21 cellular contexts compared by ENCODE assay signal in genomic region chr1:23123528-23123927, GRCh38. TPM values are rescaled to one million over a fixed set of nuclear protein-coding genes. Genes with fewer than 3 reads are reported as not detected.
DNase-seq lines count a peak whose midpoint lies in the region; ATAC-seq, FAIRE-seq and TF ChIP-seq lines count a peak whose summit lies in the region.
"Had no signal": no experiment of that assay in that cellular context is flagged by ENCODE, and none has a peak within 500 bp of the region (broad histone marks: within the 10 kb centered on the region; RNA-seq: fewer than 3 reads in every experiment).

No MANE protein-coding gene starts in this region.

- FAIRE-seq in GM12878 (lab: Jason Lieb, UNC): no peak
- FAIRE-seq in HepG2 (lab: Jason Lieb, UNC): peak; percentile 37
- FAIRE-seq: colon had no signal

- CTCF ChIA-PET in GM12878 (lab: Yijun Ruan, JAX) (interaction anchor here (1.2 to 5.4 kb wide), 3 partner anchors 38 to 60 kb away, joined by 3 to 42 read pairs (median 7); no protein-coding TSS in a partner anchor), HepG2 (lab: Yijun Ruan, JAX; ENCODE audit: low intra/inter-chr PET ratio, low total read pairs) (no interaction called here), PC-9 (lab: Charles Lee) (no interaction called here)

- H2AFZ ChIP-seq in GM12878 (ENCODE audit: control insufficient read depth, low read depth, low read length) (no peak overlapping the region), HepG2 (ENCODE audit: low read length) (no peak overlapping the region), PC-9 (no peak overlapping the region)
- H2AFZ ChIP-seq: GM23248, parathyroid adenoma had no signal

- H3F3A ChIP-seq in PC-9 (ENCODE audit: insufficient read depth, low read depth): peaks cover 6% of the 10 kb centered on the region; the same call in 1 of the 2 replicates

- TF ChIP-seq EP300 in GM12878 (IDR thresholded peaks at IDR 0.05; ENCODE audit: borderline replicate concordance in 1 of 2, control insufficient read depth in 1 of 2, low read depth in 2 of 2, low read length in 2 of 2) (no peak), HepG2 (IDR thresholded peaks at IDR 0.05; ENCODE audit: low read depth in 2 of 2, low read length in 2 of 2) (no peak), HepG2 (CRISPR knock-in tag; IDR thresholded peaks at IDR 0.05; ENCODE audit: borderline replicate concordance) (no peak)

- TF ChIP-seq CTCF in Peyer's patch (IDR thresholded peaks at IDR 0.05): no peak
- TF ChIP-seq CTCF in GM12878 (IDR thresholded peaks at IDR 0.05 in 2 of 3, conservative IDR thresholded peaks at IDR 0.05 in 1 of 3; ENCODE audit: control insufficient read depth in 2 of 3, extremely low read depth in 1 of 3, insufficient read depth in 1 of 3, low read depth in 3 of 3, low read length in 3 of 3): no peak
- no peak for TF ChIP-seq CTCF in HepG2 (CRISPR knock-in tag; IDR thresholded peaks at IDR 0.05)
- no peak for TF ChIP-seq CTCF in PC-9 (conservative IDR thresholded peaks at IDR 0.05)

- H3K4me3 ChIP-seq in Peyer's patch (no peak overlapping the region), GM12878 (no peak overlapping the region), HepG2 (replicated peaks in 1 of 3; ENCODE audit: insufficient read depth in 1 of 3, low read depth in 2 of 3, low read length in 3 of 3) (no peak overlapping the region), PC-9 (no peak overlapping the region)
- H3K4me3 ChIP-seq: GM23248, right atrium auricular region, upper lobe of right lung had no signal

- RAD21 ChIA-PET in GM12878 (lab: Charles Lee; ENCODE audit: unreplicated experiment): interaction anchor here (0.7 kb wide), 2 partner anchors 10 to 40 kb away, joined by 3 to 5 read pairs; no protein-coding TSS in a partner anchor

- H3K4me1 ChIP-seq in Peyer's patch: peaks cover 0 to 55% (median 5%) of the 10 kb centered on the region in 4 donors
- peaks cover 29% of the 10 kb centered on the region for H3K4me1 ChIP-seq in GM12878 (ENCODE audit: control insufficient read depth, insufficient read depth, low read length)
- peaks cover 71% of the 10 kb centered on the region for H3K4me1 ChIP-seq in HepG2 (ENCODE audit: insufficient read depth, low read length)
- peaks cover 16% of the 10 kb centered on the region for H3K4me1 ChIP-seq in PC-9 (replicated peaks; ENCODE audit: insufficient read depth)

- no peak for TF ChIP-seq POLR2A in Peyer's patch (IDR thresholded peaks at IDR 0.05)
- no peak for TF ChIP-seq POLR2A in GM12878 (IDR thresholded peaks at IDR 0.05; ENCODE audit: low read depth, low read length)
- TF ChIP-seq POLR2A in HepG2 (IDR thresholded peaks at IDR 0.05; ENCODE audit: insufficient read depth in 1 of 2, low read depth in 2 of 2, low read length in 2 of 2): no peak

- H3K27me3 ChIP-seq in Peyer's patch (no peaks in the 10 kb centered on the region), GM12878 (replicated peaks in 1 of 2; ENCODE audit: control insufficient read depth in 2 of 2, insufficient read depth in 2 of 2, low read length in 1 of 2) (no peaks in the 10 kb centered on the region), HepG2 (ENCODE audit: control insufficient read depth in 1 of 2, insufficient read depth in 2 of 2, low read length in 2 of 2) (no peaks in the 10 kb centered on the region), PC-9 (ENCODE audit: insufficient read depth, low read depth) (no peaks in the 10 kb centered on the region)
- H3K27me3 ChIP-seq: right atrium auricular region, upper lobe of right lung had no signal

- BruUV-seq in GM12878 (replicated peaks; lab: Mats Ljungman, UMichigan) (no TSS peak), HepG2 (replicated peaks; lab: Mats Ljungman, UMichigan) (no TSS peak), PC-9 (replicated peaks; lab: Mats Ljungman, UMichigan) (no TSS peak)

- H3K9me3 ChIP-seq in Peyer's patch (no peaks in the 10 kb centered on the region), GM12878 (replicated peaks; ENCODE audit: control insufficient read depth, insufficient read depth, low read length) (no peaks in the 10 kb centered on the region), HepG2 (ENCODE audit: low read length) (no peaks in the 10 kb centered on the region), PC-9 (ENCODE audit: insufficient read depth, low read depth) (no peaks in the 10 kb centered on the region)
- H3K9me3 ChIP-seq: right atrium auricular region, upper lobe of right lung had no signal

- ATAC-seq in GM12878: peak; percentile 23; the same call in 1 of the 3 replicates
- peak; percentile 79 for ATAC-seq in HepG2
- ATAC-seq in GM18511 (IDR thresholded peaks at IDR 0.05; ENCODE audit: unreplicated experiment): no peak
- ATAC-seq: activated CD8-positive, alpha-beta memory T cell treated with anti-CD3 and anti-CD28 coated beads, Interleukin-2, amount 10 ng/mL, durations not matched to agents 7 days and 5 days; PC-3; upper lobe of right lung had no signal

- in situ Hi-C loops in GM12878 (cut with MboI) (no loop called here), HepG2 (cut with HindIII; ENCODE audit: extremely low pct_ligation_motif_present, low pct_unique_long_range_greater_than_20kb) (no loop called here)

- H4K20me1 ChIP-seq in GM12878 (ENCODE audit: control insufficient read depth, insufficient read depth) (no peaks in the 10 kb centered on the region), HepG2 (ENCODE audit: insufficient read depth, low read length) (no peaks in the 10 kb centered on the region), PC-9 (ENCODE audit: insufficient read depth) (no peaks in the 10 kb centered on the region)

- TF ChIP-seq RAD21 in GM12878 (IDR thresholded peaks at IDR 0.05; ENCODE audit: insufficient read depth, low read depth, low read length) (no peak), HepG2 (CRISPR knock-in tag; IDR thresholded peaks at IDR 0.05) (no peak)

- H3K79me2 ChIP-seq in GM12878 (ENCODE audit: control insufficient read depth, insufficient read depth, low read length) (peaks cover 22% of the 10 kb centered on the region), HepG2 (ENCODE audit: insufficient read depth, low read length) (peaks cover 64% of the 10 kb centered on the region), PC-9 (ENCODE audit: low read depth) (peaks cover 66% of the 10 kb centered on the region)

- POLR2A ChIA-PET in GM12878 (lab: Charles Lee) (interaction anchor here (0.7 to 1.2 kb wide), 5 partner anchors 13 to 406 kb away, joined by 3 to 5 read pairs (median 4); no protein-coding TSS in a partner anchor), HepG2 (lab: Yijun Ruan, JAX) (interaction anchor here (0.8 kb wide), 1 partner anchor 9 kb away, joined by 3 read pairs; no protein-coding TSS in a partner anchor), PC-9 (lab: Charles Lee; ENCODE audit: unreplicated experiment) (interaction anchor here (0.7 kb wide), 1 partner anchor 451 kb away, joined by 4 read pairs; no protein-coding TSS in a partner anchor)

- H3K36me3 ChIP-seq in Peyer's patch (no peaks in the 10 kb centered on the region), GM12878 (ENCODE audit: control insufficient read depth in 2 of 2, insufficient read depth in 2 of 2, low read length in 1 of 2) (no peaks in the 10 kb centered on the region), HepG2 (replicated peaks in 1 of 2; ENCODE audit: control insufficient read depth in 1 of 2, insufficient read depth in 2 of 2, low read length in 2 of 2) (no peaks in the 10 kb centered on the region), PC-9 (ENCODE audit: low read depth) (no peaks in the 10 kb centered on the region)
- H3K36me3 ChIP-seq: right atrium auricular region, upper lobe of right lung had no signal

- H3K4me2 ChIP-seq in GM12878 (ENCODE audit: control insufficient read depth, insufficient read depth) (no peak overlapping the region), HepG2 (ENCODE audit: low read depth, low read length) (peak overlapping the region; percentile 65), PC-9 (no peak overlapping the region)

- DNase-seq in Peyer's patch: no peak
- no peak for DNase-seq in GM12878 (ENCODE audit: low read depth, low spot score)
- DNase-seq in HepG2 (ENCODE audit: low spot score): peak; percentile 33
- peak; percentile 68 for DNase-seq in renal cortical epithelial cell (ENCODE audit: low read depth)
- DNase-seq in stimulated activated CD4-positive, alpha-beta T cell treated with anti-CD3 and anti-CD28 coated beads, Interleukin-2, amount 100 ng/mL, for 48 hours: no peak
- no peak for DNase-seq in PC-9
- DNase-seq: activated CD4-positive, alpha-beta T cell treated with anti-CD3 and anti-CD28 coated beads, Interleukin-2, amount 50 U/mL, for 1 hour; activated CD8-positive, alpha-beta memory T cell treated with anti-CD3 and anti-CD28 coated beads, Interleukin-2, amount 10 ng/mL, durations not matched to agents 7 days and 5 days; activated naive CD4-positive, alpha-beta T cell treated with anti-CD3 and anti-CD28 coated beads, Interleukin-2, amount 10 ng/mL, durations not matched to agents 7 days and 5 days; effector CD8-positive, alpha-beta T cell; GM23248; head of caudate nucleus; kidney glomerular epithelial cell; NCI-H446 treated with DMSO at 0.1 percent for 48 hours; PC-3; stimulated activated CD4-positive, alpha-beta T cell treated with anti-CD3 and anti-CD28 coated beads, Interleukin-4, amount 100 ng/mL, for 1 hour; upper lobe of right lung had no signal

- no peaks in the 10 kb centered on the region for H3K9me2 ChIP-seq in PC-9 (ENCODE audit: insufficient read depth)

- H3K27ac ChIP-seq in Peyer's patch (peak overlapping the region in 3 of 4 donors; percentile 10 to 46 (median 24)), GM12878 (ENCODE audit: control insufficient read depth, insufficient read depth) (no peak overlapping the region), HepG2 (ENCODE audit: extremely low read length, insufficient read depth, low read length) (peak overlapping the region; percentile 21), PC-9 (no peak overlapping the region)
- H3K27ac ChIP-seq: GM23248, parathyroid adenoma, upper lobe of right lung had no signal

- H3K9ac ChIP-seq in GM12878 (ENCODE audit: control insufficient read depth, insufficient read depth, low read length) (no peak overlapping the region), HepG2 (ENCODE audit: insufficient read depth, low read depth, low read length) (no peak overlapping the region)
- H3K9ac ChIP-seq: GM23248, parathyroid adenoma had no signal

- SMC1A ChIA-PET in GM12878 (lab: Charles Lee; ENCODE audit: uncharacterized antibody, unreplicated experiment): interaction anchor here (0.6 to 17.6 kb wide), 7 partner anchors 8 to 1652 kb away, joined by 4 to 188 read pairs (median 5); no protein-coding TSS in a partner anchor

- intact Hi-C loops in GM12878 (cut with micrococcal nuclease; ENCODE audit: unreplicated experiment): no loop called here
- intact Hi-C loops in HepG2 (cut with micrococcal nuclease; ENCODE audit: unreplicated experiment): no loop called here
- intact Hi-C loops in PC-9 (cut with micrococcal nuclease; ENCODE audit: unreplicated experiment): no loop called here

RNA-seq across cellular contexts. Expression of gene LUZP1, which starts 45.1 kb away (rescaled TPM):
- total RNA-seq in Peyer's patch: 10 to 100 TPM; 38.8 to 92.8 (median 70.4) TPM
- total RNA-seq in GM12878 (2013; cell fraction: nucleolus; rRNA removed): 26.6 and 27.5 TPM in 2 replicates
- 13.8 and 15.5 TPM in 2 replicates for total RNA-seq in GM12878 (2014; rRNA removed)
- 17.1 and 17.5 TPM in 2 replicates for total RNA-seq in GM12878 (2014; rRNA removed; fragmentation: Illumina TruSeq; extraction: Trizol)
- total RNA-seq in GM12878 (2021): 24.0 and 24.8 TPM in 2 replicates
- polyA plus RNA-seq in GM12878 (2011; ENCODE audit: low read depth): 4.1 TPM
- polyA plus RNA-seq in GM12878 (2011; rRNA removed): 10.6 and 12.2 TPM in 2 replicates
- 8.2 and 8.4 TPM in 2 replicates for polyA plus RNA-seq in GM12878 (2011; cell fraction: cytosol; rRNA removed)
- 15.0 and 17.1 TPM in 2 replicates for polyA plus RNA-seq in GM12878 (2011; cell fraction: nucleus; rRNA removed)
- polyA plus RNA-seq in GM12878 (2012): 5.0 and 5.6 TPM in 2 replicates
- 19.7 and 22.8 TPM in 2 replicates for polyA plus RNA-seq in GM12878 (2014; fragmentation: Illumina TruSeq; extraction: Trizol)
- 10 to 100 TPM; 11.3 to 17.1 TPM for polyA plus RNA-seq in GM12878 (2014; fragmentation: Nextera tagmentation; extraction: Ambion mirVana)
- 11.3 and 11.7 TPM in 2 replicates for polyA plus RNA-seq in GM12878 (2014; rRNA removed)
- polyA plus RNA-seq in GM12878 (2016; fragmentation: Nextera tagmentation; extraction: Ambion mirVana): 10 to 100 TPM; 27.1 to 28.2 TPM
- 18.1 and 18.9 TPM in 2 replicates for polyA minus RNA-seq in GM12878 (2011; rRNA and poly(A)+ RNA removed)
- polyA minus RNA-seq in GM12878 (2011; cell fraction: cytosol; rRNA and poly(A)+ RNA removed): 5.2 and 6.7 TPM in 2 replicates
- 10.8 and 14.2 TPM in 2 replicates for polyA minus RNA-seq in GM12878 (2011; cell fraction: nucleus; rRNA and poly(A)+ RNA removed)
- total RNA-seq in HepG2 (2016; rRNA removed; fragmentation: Illumina TruSeq; extraction: Trizol): 12.7 and 21.5 TPM in 2 replicates
- 0.88 and 0.91 TPM in 2 replicates for total RNA-seq in HepG2 (2016; cell fraction: cytosol; rRNA removed; fragmentation: Illumina TruSeq; extraction: Trizol; ENCODE audit: low read depth)
- 12.1 and 20.0 TPM in 2 replicates for total RNA-seq in HepG2 (2016; cell fraction: insoluble cytoplasmic fraction; rRNA removed; fragmentation: Illumina TruSeq; extraction: Trizol)
- total RNA-seq in HepG2 (2016; cell fraction: membrane; rRNA removed; fragmentation: Illumina TruSeq; extraction: Trizol): 3.4 and 4.5 TPM in 2 replicates
- 14.6 and 16.0 TPM in 2 replicates for total RNA-seq in HepG2 (2016; cell fraction: nucleus; rRNA removed; fragmentation: Illumina TruSeq; extraction: Trizol)
- polyA plus RNA-seq in HepG2 (2011; rRNA removed): 6.9 and 7.2 TPM in 2 replicates
- polyA plus RNA-seq in HepG2 (2011; cell fraction: cytosol; rRNA removed): 4.6 and 5.4 TPM in 2 replicates
- polyA plus RNA-seq in HepG2 (2011; cell fraction: nucleus; rRNA removed): 10.9 and 11.8 TPM in 2 replicates
- polyA plus RNA-seq in HepG2 (2012): 8.0 and 9.5 TPM in 2 replicates
- 0.23 and 0.26 TPM in 2 replicates for polyA plus RNA-seq in HepG2 (2016; cell fraction: cytosol; fragmentation: Illumina TruSeq; extraction: Trizol; ENCODE audit: low read depth)
- polyA plus RNA-seq in HepG2 (2016; cell fraction: insoluble cytoplasmic fraction; fragmentation: Illumina TruSeq; extraction: Trizol; ENCODE audit: low read depth): 8.6 and 8.9 TPM in 2 replicates
- polyA plus RNA-seq in HepG2 (2016; cell fraction: membrane; fragmentation: Illumina TruSeq; extraction: Trizol; ENCODE audit: low read depth): 0.73 and 0.81 TPM in 2 replicates
- polyA plus RNA-seq in HepG2 (2016; cell fraction: nucleus; fragmentation: Illumina TruSeq; extraction: Trizol; ENCODE audit: insufficient read depth, low read depth): 11.6 and 14.4 TPM in 2 replicates
- 19.5 and 28.3 TPM in 2 replicates for polyA minus RNA-seq in HepG2 (2011; rRNA and poly(A)+ RNA removed; ENCODE audit: low replicate concordance)
- 10.6 and 12.2 TPM in 2 replicates for polyA minus RNA-seq in HepG2 (2011; cell fraction: cytosol; rRNA and poly(A)+ RNA removed)
- 25.2 and 28.5 TPM in 2 replicates for polyA minus RNA-seq in HepG2 (2011; cell fraction: nucleus; rRNA and poly(A)+ RNA removed)
- total RNA-seq in renal cortical epithelial cell: 30.7 and 65.1 TPM in 2 replicates
- total RNA-seq in PC-9 (2021): 35.0 and 37.6 TPM in 2 replicates

Comparison
In these comparisons a context has a peak if more than half of its experiments do, and no peak if none do; other contexts are left out.
1. DNase-seq: peak in HepG2 (single experiment) and renal cortical epithelial cell (single experiment); none in Peyer's patch (0 of 3), GM12878 (single experiment), stimulated activated CD4-positive, alpha-beta T cell treated with anti-CD3 and anti-CD28 coated beads, Interleukin-2, amount 100 ng/mL, for 48 hours (0 of 2) and PC-9 (0 of 2).
2. H3K27ac ChIP-seq: peak in Peyer's patch (3 of 4) and HepG2 (single experiment); none in GM12878 (single experiment) and PC-9 (single experiment).